19 cellular contexts compared by ENCODE assay signal in the genomic region with DNA sequence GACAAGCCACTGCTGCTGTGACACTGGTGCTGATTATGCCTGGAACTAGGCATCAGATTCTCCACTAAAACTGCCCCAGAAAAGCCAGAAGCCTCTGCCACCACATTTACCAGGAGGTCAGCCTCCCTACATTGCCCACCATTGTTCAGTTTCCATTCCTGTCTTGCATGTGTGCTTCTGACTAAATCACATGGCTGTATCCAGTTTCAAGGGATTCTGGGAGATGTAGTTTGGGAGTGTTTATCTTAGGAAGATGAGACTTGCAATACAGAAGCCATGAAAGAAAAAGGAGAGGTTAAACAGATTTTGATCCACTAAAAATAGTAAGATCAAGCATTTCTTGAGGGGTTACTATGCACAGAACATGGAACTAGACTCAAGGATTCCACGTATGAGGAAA. TPM values are rescaled to one million over a fixed set of nuclear protein-coding genes. Genes with fewer than 3 reads are reported as not detected.
DNase-seq lines count a peak whose midpoint lies in the region; ATAC-seq and TF ChIP-seq lines count a peak whose summit lies in the region.
"Had no signal": no experiment of that assay in that cellular context is flagged by ENCODE, and none has a peak within 500 bp of the region (broad histone marks: within the 10 kb centered on the region; RNA-seq: fewer than 3 reads in every experiment).

No MANE protein-coding gene starts in this region.

- no peak overlapping the region for H3K23ac ChIP-seq in trophoblast cell (ENCODE audit: low read length)

- H2AFZ ChIP-seq in Loucy (ENCODE audit: low read length) (0 out of 2 replicates have a peak overlapping the region, but pooled peaks have one; percentile 3), trophoblast cell (ENCODE audit: insufficient read depth, low read length, poor library complexity) (peak overlapping the region; percentile 56)

- no peaks in the 10 kb centered on the region for H3K9me2 ChIP-seq in Loucy (replicated peaks; ENCODE audit: low read depth, low read length)

- H3K4me2 ChIP-seq in Loucy (ENCODE audit: low read depth, low read length, poor library complexity, severe bottlenecking) (no peak overlapping the region), trophoblast cell (ENCODE audit: low read length) (no peak overlapping the region)

- H2AK5ac ChIP-seq in trophoblast cell (ENCODE audit: low read length): no peak overlapping the region

- peaks cover 2% of the 10 kb centered on the region for H3K79me1 ChIP-seq in trophoblast cell (ENCODE audit: low read length)

- no peaks in the 10 kb centered on the region for H3K4me1 ChIP-seq in Loucy (ENCODE audit: insufficient read depth, low read length, poor library complexity, severe bottlenecking)
- peaks cover 4 to 8% of the 10 kb centered on the region in 2 experiments for H3K4me1 ChIP-seq in trophoblast cell (ENCODE audit: control insufficient read depth in 1 of 2, insufficient read depth in 2 of 2, low read length in 2 of 2)
- H3K4me1 ChIP-seq in BE2C: no peaks in the 10 kb centered on the region
- H3K4me1 ChIP-seq: tibial nerve had no signal

- no peaks in the 10 kb centered on the region for H3K27me3 ChIP-seq in Loucy (ENCODE audit: insufficient read depth, low read length, poor library complexity, severe bottlenecking)
- H3K27me3 ChIP-seq in trophoblast cell (ENCODE audit: insufficient read depth, low read length): no peaks in the 10 kb centered on the region
- no peaks in the 10 kb centered on the region for H3K27me3 ChIP-seq in BE2C
- H3K27me3 ChIP-seq: tibial nerve had no signal

- no CpG with 5 or more reads among the region's 1 CpG for WGBS in trophoblast cell (ENCODE audit: extremely low coverage, insufficient coverage, insufficient read length)

- TF ChIP-seq CTCF in Loucy (conservative IDR thresholded peaks at IDR 0.05; ENCODE audit: low read length) (no peak), fibroblast of mammary gland (conservative IDR thresholded peaks at IDR 0.05; ENCODE audit: control insufficient read depth, insufficient read depth, low read depth, low read length) (no peak), BE2C (IDR thresholded peaks at IDR 0.05; ENCODE audit: low read depth, low read length) (no peak)

- no peaks in the 10 kb centered on the region for H3K9me3 ChIP-seq in Loucy (ENCODE audit: insufficient read depth, low read depth, low read length)
- H3K9me3 ChIP-seq in trophoblast cell (ENCODE audit: insufficient read depth, low read depth, low read length): peaks cover 1% of the 10 kb centered on the region
- no peaks in the 10 kb centered on the region for H3K9me3 ChIP-seq in BE2C
- H3K9me3 ChIP-seq: tibial nerve had no signal

- no peak overlapping the region for H2BK12ac ChIP-seq in trophoblast cell (ENCODE audit: low read length)

- H4K91ac ChIP-seq in trophoblast cell (ENCODE audit: low read depth, low read length): no peak overlapping the region

- no peak for ATAC-seq in GM19328 (IDR thresholded peaks at IDR 0.05; ENCODE audit: unreplicated experiment)
- ATAC-seq: HCT116, left cardiac atrium had no signal

- H4K12ac ChIP-seq in trophoblast cell (ENCODE audit: low read depth, low read length): no peak overlapping the region

- H4K20me1 ChIP-seq in Loucy (ENCODE audit: insufficient read depth, low read length, poor library complexity, severe bottlenecking): no peaks in the 10 kb centered on the region

- H3F3A ChIP-seq in Loucy (ENCODE audit: low read depth): no peaks in the 10 kb centered on the region

- H3K9ac ChIP-seq in Loucy (ENCODE audit: low read depth, low read length, poor library complexity, severe bottlenecking) (no peak overlapping the region), trophoblast cell (ENCODE audit: low read length) (no peak overlapping the region)

- DNase-seq in SK-N-DZ (ENCODE audit: low spot score) (peak; percentile 30), fibroblast of mammary gland (ENCODE audit: low read depth) (peak; percentile 23), trophoblast cell (no peak), BE2C (no peak), NCI-H2107 (lab: John Stamatoyannopoulos, UW) (no peak)
- DNase-seq: activated CD4-positive, alpha-beta T cell treated with anti-CD3 and anti-CD28 coated beads, Interleukin-2, amount 50 U/mL, for 48 hours; activated gamma-delta T cell treated with Interleukin-2 at 50 U/mL for 16 hours; dermis blood vessel endothelial cell; DMS79; left cardiac atrium; NCI-H1417; SIG-M5; stimulated activated CD4-positive, alpha-beta T cell treated with anti-CD3 and anti-CD28 coated beads, Interleukin-2, amount 100 ng/mL, for 24 hours; T-helper 2 cell had no signal

- H2BK120ac ChIP-seq in trophoblast cell (ENCODE audit: insufficient read depth, low read length, poor library complexity): no peak overlapping the region

- H3K4ac ChIP-seq in trophoblast cell (ENCODE audit: low read depth, low read length): no peak overlapping the region

- no peak overlapping the region for H2BK5ac ChIP-seq in trophoblast cell (ENCODE audit: low read depth, low read length, poor library complexity)

- peak overlapping the region; percentile 66 for H4K8ac ChIP-seq in trophoblast cell (ENCODE audit: low read depth, low read length)

- no peak overlapping the region for H3K14ac ChIP-seq in trophoblast cell (ENCODE audit: low read length)

- no peak overlapping the region for H3K27ac ChIP-seq in trophoblast cell (ENCODE audit: low read depth, low read length)
- H3K27ac ChIP-seq: epithelial cell of prostate, tibial nerve had no signal

- H3K79me2 ChIP-seq in Loucy (ENCODE audit: insufficient read depth, low read length) (no peaks in the 10 kb centered on the region), trophoblast cell (ENCODE audit: control insufficient read depth, insufficient read depth, low read length, poor library complexity) (no peaks in the 10 kb centered on the region)

- H3K36me3 ChIP-seq in Loucy (ENCODE audit: insufficient read depth, low read length): no peaks in the 10 kb centered on the region
- no peaks in the 10 kb centered on the region for H3K36me3 ChIP-seq in trophoblast cell (ENCODE audit: control insufficient read depth in 1 of 2, insufficient read depth in 2 of 2, low read length in 2 of 2)
- H3K36me3 ChIP-seq in BE2C: no peaks in the 10 kb centered on the region
- H3K36me3 ChIP-seq: tibial nerve had no signal

- no peak overlapping the region for H3K18ac ChIP-seq in trophoblast cell (ENCODE audit: low read length)

- H3K4me3 ChIP-seq in Loucy (ENCODE audit: low read length, poor library complexity, severe bottlenecking) (no peak overlapping the region), fibroblast of mammary gland (ENCODE audit: control insufficient read depth, low read depth, low read length) (no peak overlapping the region), trophoblast cell (ENCODE audit: low read depth, low read length) (no peak overlapping the region), BE2C (ENCODE audit: low read depth, low read length) (no peak overlapping the region)
- H3K4me3 ChIP-seq: tibial nerve had no signal

RNA-seq across cellular contexts. Expression of a gene that starts 40.7 kb away (rescaled TPM):
- polyA plus RNA-seq in SK-N-DZ (2014; cell fraction: cytosol; rRNA removed): not detected in 2 replicates
- polyA plus RNA-seq in SK-N-DZ (2014; cell fraction: nucleus; rRNA removed): 0.15 TPM in 1 of 2 replicates, not detected in the other
- not detected in 2 replicates for polyA plus RNA-seq in trophoblast cell (2013)
- polyA plus RNA-seq in BE2C (2012; ENCODE audit: insufficient read depth, insufficient read length, low read depth): not detected

Comparison
In these comparisons a context has a peak if more than half of its experiments do, and no peak if none do; other contexts are left out.
1. DNase-seq: peak in SK-N-DZ (single experiment) and fibroblast of mammary gland (single experiment); none in trophoblast cell (0 of 2), BE2C (single experiment) and NCI-H2107 (single experiment).